16 cellular contexts compared by ENCODE assay signal in the genomic region with DNA sequence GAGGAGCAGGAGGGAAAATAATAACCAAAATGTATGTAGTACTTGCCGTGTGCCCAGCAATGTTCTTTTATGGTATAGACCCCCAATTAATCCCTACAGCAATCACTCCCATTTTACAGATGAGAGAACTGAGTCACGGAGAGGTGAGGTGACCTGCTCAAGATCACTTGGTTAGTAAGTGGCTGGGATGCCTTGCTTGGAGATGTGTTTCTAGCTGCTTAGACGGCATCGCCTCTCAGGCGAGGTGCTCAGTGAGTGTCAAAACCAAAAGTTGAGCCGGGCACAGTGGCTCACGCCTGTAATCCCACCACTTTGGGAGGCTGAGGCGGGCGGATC.
DNase-seq lines count a peak whose midpoint lies in the region; ATAC-seq and TF ChIP-seq lines count a peak whose summit lies in the region.
"Had no signal": no experiment of that assay in that cellular context is flagged by ENCODE, and none has a peak within 500 bp of the region (broad histone marks: within the 10 kb centered on the region; RNA-seq: fewer than 3 reads in every experiment).

No MANE protein-coding gene starts in this region.

- H2AFZ ChIP-seq in mammary epithelial cell (ENCODE audit: low read depth, low read length) (no peak overlapping the region), fibroblast of lung (ENCODE audit: low read length) (no peak overlapping the region)

- H3K4me1 ChIP-seq in breast epithelium = peaks cover 19 to 25% of the 10 kb centered on the region in 2 donors
- peaks cover 32% of the 10 kb centered on the region for H3K4me1 ChIP-seq in mammary epithelial cell (ENCODE audit: insufficient read depth, low read length)
- peaks cover 45% of the 10 kb centered on the region for H3K4me1 ChIP-seq in fibroblast of lung (ENCODE audit: control insufficient read depth, extremely low read depth, insufficient read depth, low read length)
- peaks cover 0 to 51% (median 48%) of the 10 kb centered on the region in 4 donors for H3K4me1 ChIP-seq in sigmoid colon
- peaks cover 0 to 13% of the 10 kb centered on the region in 2 donors for H3K4me1 ChIP-seq in uterus

- H3K9ac ChIP-seq in mammary epithelial cell (ENCODE audit: insufficient read depth, low read length) = no peak overlapping the region
- H3K9ac ChIP-seq in fibroblast of lung (ENCODE audit: insufficient read depth, low read length) = peak overlapping the region; percentile 27

- no TSS peak for BruUV-seq in mammary epithelial cell (replicated peaks; lab: Mats Ljungman, UMichigan)

- dilution Hi-C loops in mammary epithelial cell (cut with HindIII; ENCODE audit: low sequenced_read_pairs) = no loop called here

- TF ChIP-seq CTCF in breast epithelium (IDR thresholded peaks at IDR 0.05) (no peak), mammary epithelial cell (conservative IDR thresholded peaks at IDR 0.05 in 1 of 2, IDR thresholded peaks at IDR 0.05 in 1 of 2; ENCODE audit: extremely low read depth in 1 of 2, insufficient read depth in 1 of 2, low read depth in 1 of 2, low read length in 2 of 2) (no peak), fibroblast of lung (conservative IDR thresholded peaks at IDR 0.05 in 1 of 2, IDR thresholded peaks at IDR 0.05 in 1 of 2; ENCODE audit: low read depth in 1 of 2, low read length in 2 of 2) (no peak), sigmoid colon (IDR thresholded peaks at IDR 0.05) (no peak), uterus (IDR thresholded peaks at IDR 0.05) (no peak)

- H4K20me1 ChIP-seq in mammary epithelial cell (ENCODE audit: insufficient read depth, low read length) (no peaks in the 10 kb centered on the region), fibroblast of lung (ENCODE audit: control insufficient read depth, extremely low read depth, insufficient read depth, low read length) (no peaks in the 10 kb centered on the region)

- WGBS in mammary epithelial cell (ENCODE audit: low coverage, missing lambda C conversion rate) = 86% methylated on average over 9 of the region's 9 CpGs
- WGBS in sigmoid colon, 2 donors = 93 to 94% methylated on average over 9 of the region's 9 CpGs

- H3K4me3 ChIP-seq in breast epithelium (no peak overlapping the region), mammary epithelial cell (replicated peaks in 1 of 3; ENCODE audit: insufficient read depth in 1 of 3, low read depth in 2 of 3, low read length in 3 of 3) (no peak overlapping the region), fibroblast of lung (replicated peaks in 1 of 4; ENCODE audit: control extremely low read depth in 1 of 4, insufficient read depth in 1 of 4, low read depth in 3 of 4, low read length in 4 of 4) (no peak overlapping the region), sigmoid colon (no peak overlapping the region), uterus (no peak overlapping the region)

- DNase-seq in breast epithelium (ENCODE audit: low spot score in 2 of 2) (no peak), mammary epithelial cell (no peak), fibroblast of lung (ENCODE audit: low read depth in 2 of 2) (no peak), sigmoid colon (no peak), uterus (no peak), NCI-H1048 (lab: John Stamatoyannopoulos, UW) (no peak)
- DNase-seq: activated CD4-positive, alpha-beta T cell treated with anti-CD3 and anti-CD28 coated beads for 36 hours; activated naive CD8-positive, alpha-beta T cell treated with anti-CD3 and anti-CD28 coated beads for 36 hours; activated T-cell treated with anti-CD3 and anti-CD28 coated beads for 4 hours; CD4-positive, alpha-beta T cell; erythroblast; NCI-H1105; NCI-H2171 treated with DMSO at 0.1 percent for 48 hours had no signal

- H3K27me3 ChIP-seq in breast epithelium (no peaks in the 10 kb centered on the region), mammary epithelial cell (ENCODE audit: insufficient read depth, low read length) (no peaks in the 10 kb centered on the region), fibroblast of lung (ENCODE audit: control insufficient read depth, insufficient read depth, low read length) (no peaks in the 10 kb centered on the region), sigmoid colon (no peaks in the 10 kb centered on the region), uterus (no peaks in the 10 kb centered on the region)

- peak overlapping the region; percentile 71 to 74 for H3K27ac ChIP-seq in breast epithelium
- H3K27ac ChIP-seq in mammary epithelial cell (ENCODE audit: insufficient read depth, low read depth, low read length) = no peak overlapping the region
- H3K27ac ChIP-seq in fibroblast of lung (ENCODE audit: insufficient read depth, low read length) = peak overlapping the region; percentile 49
- peak overlapping the region; percentile 49 to 93 (median 74) for H3K27ac ChIP-seq in sigmoid colon
- peak overlapping the region; percentile 29 to 83 for H3K27ac ChIP-seq in uterus
- H3K27ac ChIP-seq: 22Rv1 had no signal

- TF ChIP-seq POLR2A in breast epithelium (IDR thresholded peaks at IDR 0.05) (no peak), sigmoid colon (IDR thresholded peaks at IDR 0.05) (no peak), uterus (IDR thresholded peaks at IDR 0.05) (no peak)

- H3K4me2 ChIP-seq in mammary epithelial cell (ENCODE audit: insufficient read depth, low read depth, low read length) (no peak overlapping the region), fibroblast of lung (ENCODE audit: extremely low read depth, insufficient read depth, low read length) (peak overlapping the region; percentile 52)

- ATAC-seq in GM21526 (IDR thresholded peaks at IDR 0.05; ENCODE audit: low FRiP score, unreplicated experiment) (no peak), GM21423 (IDR thresholded peaks at IDR 0.05; ENCODE audit: unreplicated experiment) (no peak)
- ATAC-seq: activated CD4-positive, alpha-beta T cell treated with anti-CD3 and anti-CD28 coated beads for 36 hours had no signal

- H3K79me2 ChIP-seq in mammary epithelial cell (ENCODE audit: insufficient read depth, low read length) (peaks cover 89% of the 10 kb centered on the region), fibroblast of lung (ENCODE audit: control insufficient read depth, insufficient read depth, low read length) (peaks cover 17% of the 10 kb centered on the region)

- intact Hi-C loops in breast epithelium (cut with DNase I; ENCODE audit: low total_unique reads) = no loop called here
- intact Hi-C loops in mammary epithelial cell (cut with micrococcal nuclease) = no loop called here
- intact Hi-C loops in sigmoid colon (cut with DNase I) = no loop called here
- intact Hi-C loops in uterus (cut with DNase I; ENCODE audit: low total_unique reads) = no loop called here

- no peak for TF ChIP-seq EP300 in sigmoid colon (IDR thresholded peaks at IDR 0.05)

- H3K9me3 ChIP-seq in breast epithelium (no peaks in the 10 kb centered on the region), mammary epithelial cell (replicated peaks; ENCODE audit: insufficient read depth, low read length) (no peaks in the 10 kb centered on the region), fibroblast of lung (ENCODE audit: control insufficient read depth, insufficient read depth, low read depth, low read length) (no peaks in the 10 kb centered on the region), sigmoid colon (no peaks in the 10 kb centered on the region), uterus (no peaks in the 10 kb centered on the region)

- in situ Hi-C loops in mammary epithelial cell (cut with MboI; ENCODE audit: low sequenced_read_pairs in 2 of 2) = no loop called here

- no peaks in the 10 kb centered on the region for H3K36me3 ChIP-seq in breast epithelium
- no peaks in the 10 kb centered on the region for H3K36me3 ChIP-seq in mammary epithelial cell (ENCODE audit: insufficient read depth, low read length)
- no peaks in the 10 kb centered on the region for H3K36me3 ChIP-seq in fibroblast of lung (ENCODE audit: control insufficient read depth, insufficient read depth, low read length)
- H3K36me3 ChIP-seq in sigmoid colon = no peaks in the 10 kb centered on the region
- H3K36me3 ChIP-seq in uterus = no peaks in the 10 kb centered on the region

- CTCF ChIA-PET in mammary epithelial cell (lab: Charles Lee; ENCODE audit: low non-redundant PET) = interaction anchor here (0.6 kb wide), 1 partner anchor 62 kb away, joined by 9 read pairs; no protein-coding TSS in a partner anchor
